In genomic region chr7:875476-876076, GRCh38 we compare ENCODE assay signal across 2 cellular contexts.
TF ChIP-seq lines count a peak whose summit lies in the region.

No MANE protein-coding gene starts in this region.

TF ChIP-seq in K562, 482 proteins besides CTCF, POLR2A, EP300 and RAD21 (continues in another document):
- TF ChIP-seq MLLT1 (IDR thresholded peaks at IDR 0.05) (peak in 1 of 2 experiments; percentile 35; a peak in 1 of 4 replicates), TAF7 (tag; IDR thresholded peaks at IDR 0.05) (0 out of 2 replicates have a peak, but pooled peaks have one; percentile 18), RERE (CRISPR knock-in tag; IDR thresholded peaks at IDR 0.05; ENCODE audit: borderline replicate concordance) (peak; percentile 20; the same call in 1 of the 2 replicates), STAT5A (IDR thresholded peaks at IDR 0.05; ENCODE audit: borderline replicate concordance, low read length) (no peak), REST (CRISPR knock-in tag; IDR thresholded peaks at IDR 0.05; ENCODE audit: low read depth) (0 out of 2 replicates have a peak, but pooled peaks have one; percentile 22), ZBTB5 (IDR thresholded peaks at IDR 0.05) (no peak)

TF ChIP-seq in GM12891, 5 proteins besides CTCF, POLR2A, EP300 and RAD21:
- no peak for TF ChIP-seq SPI1 (IDR thresholded peaks at IDR 0.05; ENCODE audit: low read depth, low read length)
- no peak for TF ChIP-seq POU2F2 (IDR thresholded peaks at IDR 0.05; ENCODE audit: low read depth, low read length)
- no peak for TF ChIP-seq TAF1 (IDR thresholded peaks at IDR 0.05; ENCODE audit: low read depth, low read length)
- no peak for TF ChIP-seq POLR2AphosphoS5 (IDR thresholded peaks at IDR 0.05; ENCODE audit: low read depth, low read length)
- no peak for TF ChIP-seq PAX5 (IDR thresholded peaks at IDR 0.05; ENCODE audit: insufficient read depth, low read length, severe bottlenecking)
